8 cellular contexts compared by ENCODE assay signal in the genomic region with DNA sequence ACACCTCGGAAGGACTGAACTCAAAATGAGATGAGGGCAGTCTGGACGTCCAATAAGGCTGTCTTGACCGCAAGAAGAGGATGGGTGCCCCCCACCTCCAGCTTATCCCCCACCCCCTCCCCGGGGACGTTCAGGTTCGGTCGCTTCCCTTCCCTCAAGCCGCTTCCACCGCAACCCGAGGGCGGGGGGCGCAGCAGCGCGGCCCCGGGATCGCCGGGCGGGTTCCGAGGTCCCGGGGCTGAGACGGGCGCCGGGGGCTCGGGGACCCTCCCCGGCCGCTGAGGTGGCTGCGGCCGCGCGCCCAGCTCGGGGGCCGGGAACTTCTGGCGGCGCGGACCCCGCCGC. TPM values are rescaled to one million over a fixed set of nuclear protein-coding genes. Genes with fewer than 3 reads are reported as not detected.
DNase-seq lines count a peak whose midpoint lies in the region; ATAC-seq and TF ChIP-seq lines count a peak whose summit lies in the region.

No MANE protein-coding gene starts in this region.

- H3K4me3 ChIP-seq in CD4-positive, alpha-beta memory T cell (ENCODE audit: low read length in 2 of 2): peak overlapping the region in 1 of 2 donors; percentile 52
- H3K4me3 ChIP-seq in Panc1 (ENCODE audit: low read depth in 2 of 2, low read length in 2 of 2) (peak overlapping the region; percentile 64 to 65), neuronal stem cell (ENCODE audit: low read length in 2 of 2) (peak overlapping the region; percentile 86 to 98)

- peak overlapping the region; percentile 66 for H2BK5ac ChIP-seq in neuronal stem cell (ENCODE audit: low read length)

- H3K36me3 ChIP-seq in CD4-positive, alpha-beta memory T cell (ENCODE audit: insufficient read depth, low read length): no peaks in the 10 kb centered on the region
- H3K36me3 ChIP-seq in Panc1 (ENCODE audit: control insufficient read depth, insufficient read depth, low read length) (peaks cover 5% of the 10 kb centered on the region; the same call in 1 of the 2 replicates), neuronal stem cell (replicated peaks in 1 of 2; ENCODE audit: control insufficient read depth in 2 of 2, insufficient read depth in 2 of 2, low read length in 2 of 2) (peaks cover 2 to 34% of the 10 kb centered on the region in 2 donors)

- peak overlapping the region; percentile 65 for H4K8ac ChIP-seq in neuronal stem cell (ENCODE audit: low read depth, low read length)

- intact Hi-C loops in CD4-positive, alpha-beta memory T cell (cut with micrococcal nuclease): loop anchor here (1.0 to 10.0 kb wide), 6 partner anchors 41 to 1436 kb away; partner anchors contain the start of gene RASL11B
- intact Hi-C loops in Panc1 (cut with micrococcal nuclease; ENCODE audit: unreplicated experiment): no loop called here

- no peak overlapping the region for H3K4ac ChIP-seq in neuronal stem cell (ENCODE audit: low read length)

- WGBS in neuronal stem cell (ENCODE audit: extremely low coverage in 2 of 2, insufficient read length in 2 of 2, insufficient replicate concordance in 1 of 2), 2 donors: no CpG with 5 or more reads among the region's 37 CpGs

- no peak overlapping the region for H4K91ac ChIP-seq in neuronal stem cell (ENCODE audit: low read depth, low read length, poor library complexity)

- no peaks in the 10 kb centered on the region for H3K27me3 Mint-ChIP-seq in CD4-positive, alpha-beta memory T cell

- POLR2A ChIA-PET in CD4-positive, alpha-beta memory T cell (lab: Charles Lee; ENCODE audit: partially characterized antibody): interaction anchor here (1.0 to 5.3 kb wide), 8 partner anchors 11 to 816 kb away, joined by 3 to 68 read pairs (median 4); partner anchors contain the start of gene DCUN1D4
- POLR2A ChIA-PET in Panc1 (lab: Charles Lee): no interaction called here

- in situ Hi-C loops in Panc1 (cut with HindIII; ENCODE audit: low pct_unique_long_range_greater_than_20kb, low sequenced_read_pairs): no loop called here

- peak overlapping the region; percentile 55 for H2BK15ac ChIP-seq in neuronal stem cell (ENCODE audit: low read length)

- peak overlapping the region; percentile 72 for H2BK120ac ChIP-seq in neuronal stem cell (ENCODE audit: low read depth, low read length)

- CTCF ChIA-PET in CD4-positive, alpha-beta memory T cell (lab: Charles Lee; ENCODE audit: partially characterized antibody): interaction anchor here (0.7 to 1.4 kb wide), 3 partner anchors 72 to 131 kb away, joined by 3 read pairs; no protein-coding TSS in a partner anchor
- CTCF ChIA-PET in Panc1 (lab: Charles Lee): no interaction called here

- peak overlapping the region; percentile 14 for H3K14ac ChIP-seq in neuronal stem cell (ENCODE audit: low read length)

- peaks cover 0 to 27% (median 12%) of the 10 kb centered on the region in 8 donors for H3K9me3 Mint-ChIP-seq in CD4-positive, alpha-beta memory T cell

- H3K36me3 Mint-ChIP-seq in CD4-positive, alpha-beta memory T cell: peaks cover 34 to 35% of the 10 kb centered on the region in 2 donors

- peak overlapping the region in 6 of 7 donors; percentile 72 to 88 (median 82) for H3K27ac Mint-ChIP-seq in CD4-positive, alpha-beta memory T cell

- no peaks in the 10 kb centered on the region for H3K27me3 ChIP-seq in CD4-positive, alpha-beta memory T cell (ENCODE audit: insufficient read depth, low read length)
- H3K27me3 ChIP-seq in Panc1 (ENCODE audit: control insufficient read depth, insufficient read depth, low read length) (no peaks in the 10 kb centered on the region), neuronal stem cell (ENCODE audit: control insufficient read depth in 3 of 3, insufficient read depth in 3 of 3, low read depth in 1 of 3, low read length in 3 of 3) (no peaks in the 10 kb centered on the region)

- H3K9me3 ChIP-seq in CD4-positive, alpha-beta memory T cell (ENCODE audit: control insufficient read depth in 1 of 2, low read length in 2 of 2): peaks cover 0 to 4% of the 10 kb centered on the region in 2 donors
- H3K9me3 ChIP-seq in Panc1 (ENCODE audit: control insufficient read depth, insufficient read depth, low read depth, low read length): no peaks in the 10 kb centered on the region
- peaks cover 5 to 34% of the 10 kb centered on the region in 2 donors for H3K9me3 ChIP-seq in neuronal stem cell (replicated peaks in 1 of 2; ENCODE audit: control insufficient read depth in 2 of 2, insufficient read depth in 1 of 2, low read depth in 1 of 2, low read length in 2 of 2)

- H3K4me3 Mint-ChIP-seq in CD4-positive, alpha-beta memory T cell: peak overlapping the region; percentile 81 to 91 (median 86)

- DNase-seq in CD4-positive, alpha-beta memory T cell: peak in 2 of 5 donors; percentile 2 to 39
- no peak for DNase-seq in Panc1 (ENCODE audit: low read depth, low spot score)
- peak; percentile 41 to 44 for DNase-seq in erythroblast (lab: John Stamatoyannopoulos, UW)
- peak; percentile 5 for DNase-seq in neuronal stem cell (ENCODE audit: low spot score)
- no peak for DNase-seq in middle frontal gyrus (ENCODE audit: extremely low spot score, low spot score)
- DNase-seq in stimulated activated CD4-positive, alpha-beta T cell treated with anti-CD3 and anti-CD28 coated beads, Interleukin-15, amount 100 ng/mL, for 24 hours: no peak
- DNase-seq in stimulated activated CD4-positive, alpha-beta T cell treated with anti-CD3 and anti-CD28 coated beads, Interleukin-2, amount 100 ng/mL, for 24 hours: no peak

- peaks cover 24% of the 10 kb centered on the region for H3K4me1 ChIP-seq in CD4-positive, alpha-beta memory T cell (ENCODE audit: insufficient read depth, low read length)
- peaks cover 7% of the 10 kb centered on the region for H3K4me1 ChIP-seq in Panc1 (ENCODE audit: control insufficient read depth, insufficient read depth, low read length)
- peaks cover 3 to 9% of the 10 kb centered on the region in 2 donors for H3K4me1 ChIP-seq in neuronal stem cell (ENCODE audit: control insufficient read depth in 2 of 2, insufficient read depth in 1 of 2, low read depth in 1 of 2, low read length in 2 of 2)

- H3K23ac ChIP-seq in neuronal stem cell (ENCODE audit: low read depth, low read length, poor library complexity): peak overlapping the region; percentile 87

- peak; percentile 14 for ATAC-seq in GM21825 (IDR thresholded peaks at IDR 0.05; ENCODE audit: unreplicated experiment)
- no peak for ATAC-seq in Panc1

- TF ChIP-seq CTCF in Panc1 (IDR thresholded peaks at IDR 0.05): no peak

- peak overlapping the region; percentile 99 for H2AFZ ChIP-seq in neuronal stem cell (ENCODE audit: low read length)

- peak overlapping the region; percentile 54 for H3K27ac ChIP-seq in CD4-positive, alpha-beta memory T cell (ENCODE audit: low read depth, low read length)
- H3K27ac ChIP-seq in Panc1 (ENCODE audit: low read length) (peak overlapping the region; percentile 63; the same call in 1 of the 2 replicates), neuronal stem cell (replicated peaks; ENCODE audit: low read length) (peak overlapping the region; percentile 54)

- H3K9ac ChIP-seq in neuronal stem cell (ENCODE audit: low read depth, low read length, poor library complexity): peak overlapping the region; percentile 94

- H2AK5ac ChIP-seq in neuronal stem cell (ENCODE audit: low read depth, low read length): peak overlapping the region; percentile 74

- peak overlapping the region; percentile 71 for H3K4me2 ChIP-seq in neuronal stem cell (ENCODE audit: insufficient read depth, low read length, poor library complexity, severe bottlenecking)

- H2BK12ac ChIP-seq in neuronal stem cell (ENCODE audit: low read length): no peak overlapping the region

- no TSS peak for BruUV-seq in Panc1 (replicated peaks; lab: Mats Ljungman, UMichigan)

- TF ChIP-seq POLR2A in erythroblast (IDR thresholded peaks at IDR 0.05; ENCODE audit: low read length): no peak

- peak overlapping the region; percentile 94 for H3K18ac ChIP-seq in neuronal stem cell (ENCODE audit: low read length)

- H3K4me1 Mint-ChIP-seq in CD4-positive, alpha-beta memory T cell: peaks cover 32 to 53% (median 43%) of the 10 kb centered on the region in 4 donors

- peaks cover 6% of the 10 kb centered on the region for H3K79me1 ChIP-seq in neuronal stem cell (ENCODE audit: low read depth, low read length)

RNA-seq across cellular contexts. Expression of gene USP46, which starts 0.5 kb away (rescaled TPM):
- 10 to 100 TPM; 25.7 to 26.9 TPM for total RNA-seq in CD4-positive, alpha-beta memory T cell
- 10 to 100 TPM in 1 of 2 donors, 1 to 10 TPM in 1; 6.4 to 12.0 TPM for polyA plus RNA-seq in CD4-positive, alpha-beta memory T cell
- 15.5 TPM for total RNA-seq in Panc1 (2021; ENCODE audit: unreplicated experiment)
- 7.2 TPM for polyA plus RNA-seq in Panc1 (2012; ENCODE audit: insufficient read length)
- 33.6 TPM for polyA plus RNA-seq in neuronal stem cell (2013, experiment 1 of 2)
- polyA plus RNA-seq in neuronal stem cell (2013, experiment 2 of 2): 35.2 TPM

Comparison
In these comparisons a context has a peak if more than half of its experiments do, and no peak if none do; other contexts are left out.
1. DNase-seq: peak in erythroblast (2 of 2) and neuronal stem cell (single experiment); none in Panc1 (single experiment), middle frontal gyrus (single experiment), stimulated activated CD4-positive, alpha-beta T cell treated with anti-CD3 and anti-CD28 coated beads, Interleukin-15, amount 100 ng/mL, for 24 hours (single experiment) and stimulated activated CD4-positive, alpha-beta T cell treated with anti-CD3 and anti-CD28 coated beads, Interleukin-2, amount 100 ng/mL, for 24 hours (0 of 2).
2. Peak in every context shown above with its lines, with median percentiles within 50 percentile points of each other: H3K27ac ChIP-seq.